8 cellular contexts compared by ENCODE assay signal in the genomic region with DNA sequence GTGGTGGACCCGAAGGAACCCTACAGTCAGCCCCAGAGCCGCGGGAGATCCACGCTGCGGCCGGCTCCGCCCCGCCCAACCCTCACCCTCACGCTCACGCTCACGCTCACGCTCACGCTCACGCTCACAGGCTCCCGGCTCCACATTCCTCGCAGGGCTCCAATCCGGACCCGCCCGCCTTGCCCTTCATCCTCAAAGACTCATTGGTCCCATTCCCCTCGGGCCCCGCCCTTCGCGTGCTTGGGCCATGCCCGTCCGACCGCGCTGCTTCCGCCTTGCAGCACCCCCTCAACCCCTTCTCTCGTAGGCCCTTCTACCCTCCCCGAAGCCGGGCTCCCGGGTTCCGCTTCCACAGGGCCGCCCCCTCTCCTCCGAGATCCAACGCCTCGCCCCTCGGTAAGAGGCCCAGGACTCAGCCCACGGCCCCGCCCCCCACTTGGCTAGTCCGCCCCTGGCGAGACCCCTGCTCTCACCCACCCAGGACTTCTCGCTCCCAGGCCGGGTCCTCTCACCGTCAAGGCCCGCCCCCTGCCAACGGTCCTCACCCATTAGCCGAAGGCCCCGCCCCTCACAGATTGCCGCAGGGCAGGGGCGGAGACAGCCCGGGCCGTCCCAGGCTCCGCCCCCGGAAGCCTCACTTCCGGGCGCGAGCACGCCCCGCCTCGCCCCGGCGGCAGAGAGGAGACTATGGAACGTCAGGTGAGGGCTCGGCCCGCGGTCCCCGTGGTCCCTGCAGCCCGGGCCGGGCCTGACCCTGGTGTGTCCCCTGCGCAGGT. TPM values are rescaled to one million over a fixed set of nuclear protein-coding genes. Genes with fewer than 3 reads are reported as not detected.
A peak's percentile ranks its signal among the peaks of the same experiment; 100 is the strongest.
DNase-seq lines count a peak whose midpoint lies in the region; ATAC-seq and TF ChIP-seq lines count a peak whose summit lies in the region.

A gene (plus strand): TSS at position 637 of the 776 bp plus-strand sequence. CDS start 51 bp downstream, at position 688.

- peak; percentile 69 for ATAC-seq in HG02623 (IDR thresholded peaks at IDR 0.05; ENCODE audit: unreplicated experiment)
- ATAC-seq in Panc1, result peak; percentile 91
- ATAC-seq in activated naive CD8-positive, alpha-beta T cell treated with anti-CD3 and anti-CD28 coated beads, Interleukin-2, amount 10 ng/mL, durations not matched to agents 7 days and 5 days (ENCODE audit: low read depth), result peak; percentile 85
- ATAC-seq in left cardiac atrium, result peak; percentile 95 to 96

- H3K9me3 ChIP-seq in Panc1 (ENCODE audit: control insufficient read depth, insufficient read depth, low read depth, low read length), result no peaks in the 10 kb centered on the region

- H3K4me3 Mint-ChIP-seq in activated naive CD8-positive, alpha-beta T cell treated with anti-CD3 and anti-CD28 coated beads, Interleukin-2, amount 10 ng/mL, durations not matched to agents 7 days and 5 days, result peak within 1 kb of the TSS; percentile 95

- H3K36me3 Mint-ChIP-seq in activated naive CD8-positive, alpha-beta T cell treated with anti-CD3 and anti-CD28 coated beads, Interleukin-2, amount 10 ng/mL, durations not matched to agents 7 days and 5 days, result peaks cover 2% of the 10 kb centered on the region

- POLR2A ChIA-PET in Panc1 (lab: Charles Lee), result no interaction called here
- POLR2A ChIA-PET in activated naive CD8-positive, alpha-beta T cell treated with anti-CD3 and anti-CD28 coated beads, Interleukin-2, amount 10 ng/mL, durations not matched to agents 7 days and 5 days (lab: Charles Lee), result interaction anchor here (1.0 to 2.9 kb wide), 4 partner anchors 71 to 580 kb away, joined by 3 to 46 read pairs (median 4); a partner anchor contains a TSS

- H3K27me3 Mint-ChIP-seq in activated naive CD8-positive, alpha-beta T cell treated with anti-CD3 and anti-CD28 coated beads, Interleukin-2, amount 10 ng/mL, durations not matched to agents 7 days and 5 days, result no peaks in the 10 kb centered on the region

- H3K9ac ChIP-seq in rectal smooth muscle tissue (ENCODE audit: low read length), result peak within 1 kb of the TSS; percentile 77

- peak; percentile 92 for TF ChIP-seq POLR2A in GM10847 (IDR thresholded peaks at IDR 0.05; ENCODE audit: extremely low read depth, insufficient read length)

- H3K4me1 ChIP-seq in Panc1 (ENCODE audit: control insufficient read depth, insufficient read depth, low read length) (peaks cover 11% of the 10 kb centered on the region), rectal smooth muscle tissue (ENCODE audit: control insufficient read depth, insufficient read depth, low read length) (peaks cover 7% of the 10 kb centered on the region)

- in situ Hi-C loops in Panc1 (cut with HindIII; ENCODE audit: low pct_unique_long_range_greater_than_20kb, low sequenced_read_pairs), result no loop called here

- H3K27me3 ChIP-seq in Panc1 (ENCODE audit: control insufficient read depth, insufficient read depth, low read length) (no peaks in the 10 kb centered on the region), rectal smooth muscle tissue (ENCODE audit: control insufficient read depth, insufficient read depth, low read length) (no peaks in the 10 kb centered on the region)

- H3K9me3 Mint-ChIP-seq in activated naive CD8-positive, alpha-beta T cell treated with anti-CD3 and anti-CD28 coated beads, Interleukin-2, amount 10 ng/mL, durations not matched to agents 7 days and 5 days, result no peaks in the 10 kb centered on the region

- peak within 1 kb of the TSS; percentile 99 for H3K27ac Mint-ChIP-seq in activated naive CD8-positive, alpha-beta T cell treated with anti-CD3 and anti-CD28 coated beads, Interleukin-2, amount 10 ng/mL, durations not matched to agents 7 days and 5 days

- H3K36me3 ChIP-seq in Panc1 (ENCODE audit: control insufficient read depth, insufficient read depth, low read length), result peaks cover 4% of the 10 kb centered on the region
- peaks cover 20% of the 10 kb centered on the region for H3K36me3 ChIP-seq in rectal smooth muscle tissue (ENCODE audit: control insufficient read depth, insufficient read depth, low read length)

- peak within 1 kb of the TSS; percentile 54 to 85 for H3K4me3 ChIP-seq in Panc1 (ENCODE audit: low read depth in 2 of 2, low read length in 2 of 2)
- H3K4me3 ChIP-seq in rectal smooth muscle tissue (ENCODE audit: low read length), result peak within 1 kb of the TSS; percentile 88

- H3K27ac ChIP-seq in Panc1 (ENCODE audit: low read length) (peak within 1 kb of the TSS; percentile 94), rectal smooth muscle tissue (ENCODE audit: low read depth, low read length) (peak within 1 kb of the TSS; percentile 89)

- intact Hi-C loops in Panc1 (cut with micrococcal nuclease; ENCODE audit: unreplicated experiment) (no loop called here), left cardiac atrium (cut with DNase I) (no loop called here)

- no peak for TF ChIP-seq CTCF in Panc1 (IDR thresholded peaks at IDR 0.05)

- H3K4me1 Mint-ChIP-seq in activated naive CD8-positive, alpha-beta T cell treated with anti-CD3 and anti-CD28 coated beads, Interleukin-2, amount 10 ng/mL, durations not matched to agents 7 days and 5 days, result peaks cover 22% of the 10 kb centered on the region

- DNase-seq in Panc1 (ENCODE audit: low read depth, low spot score) (peak; percentile 67), left cardiac atrium (peak; percentile 99), SIG-M5 (lab: John Stamatoyannopoulos, UW) (no peak), NCI-H2029 treated with DMSO at 0.1 percent for 48 hours (lab: John Stamatoyannopoulos, UW) (no peak)
- DNase-seq in activated naive CD8-positive, alpha-beta T cell treated with anti-CD3 and anti-CD28 coated beads, Interleukin-2, amount 10 ng/mL, durations not matched to agents 7 days and 5 days, result peak; percentile 99

- no TSS peak for BruUV-seq in Panc1 (replicated peaks; lab: Mats Ljungman, UMichigan)

- CTCF ChIA-PET in Panc1 (lab: Charles Lee), result interaction anchor here (3.2 kb wide), 1 partner anchor 134 kb away, joined by 30 read pairs; no protein-coding TSS in a partner anchor

RNA-seq across cellular contexts. Expression of the gene that starts here (rescaled TPM):
- total RNA-seq in Panc1 (2021; ENCODE audit: unreplicated experiment), result 131 TPM
- 169 TPM for polyA plus RNA-seq in Panc1 (2012; ENCODE audit: insufficient read length)
- 100 to 1,000 TPM; 148 to 165 TPM for total RNA-seq in activated naive CD8-positive, alpha-beta T cell treated with anti-CD3 and anti-CD28 coated beads, Interleukin-2, amount 10 ng/mL, durations not matched to agents 7 days and 5 days
- 10 to 100 TPM; 75.3 to 82.6 TPM for total RNA-seq in left cardiac atrium

Comparison
In these comparisons a context has a peak if more than half of its experiments do, and no peak if none do; other contexts are left out.
1. DNase-seq: peak in Panc1 (single experiment), activated naive CD8-positive, alpha-beta T cell treated with anti-CD3 and anti-CD28 coated beads, Interleukin-2, amount 10 ng/mL, durations not matched to agents 7 days and 5 days (single experiment) and left cardiac atrium (single experiment); none in SIG-M5 (single experiment) and NCI-H2029 treated with DMSO at 0.1 percent for 48 hours (single experiment).
2. Peak in every context shown above with its lines, with median percentiles within 50 percentile points of each other: ATAC-seq.